18 cellular contexts compared by ENCODE assay signal in genomic region chr16:46895399-46896313, GRCh38. TPM values are rescaled to one million over a fixed set of nuclear protein-coding genes. Genes with fewer than 3 reads are reported as not detected.
DNase-seq lines count a peak whose midpoint lies in the region; ATAC-seq and TF ChIP-seq lines count a peak whose summit lies in the region.
"Had no signal": no experiment of that assay in that cellular context is flagged by ENCODE, and none has a peak within 500 bp of the region (broad histone marks: within the 10 kb centered on the region; RNA-seq: fewer than 3 reads in every experiment).

No MANE protein-coding gene starts in this region.

- H3K4me3 Mint-ChIP-seq in glutamatergic neuron (ENCODE audit: unreplicated experiment) (no peak overlapping the region), progenitor cell of endocrine pancreas (ENCODE audit: low read depth) (no peak overlapping the region)
- H3K4me3 Mint-ChIP-seq: naive thymus-derived CD8-positive, alpha-beta T cell; T-helper 1 cell treated with Interleukin-12 subunit alpha and Interleukin-12 subunit beta and Interleukin-4 antibody, amounts not matched to agents 30 μg/mL and 1 μg/mL, for 36 hours had no signal

- ATAC-seq in GM18517 (IDR thresholded peaks at IDR 0.05; ENCODE audit: unreplicated experiment), result no peak
- no peak for ATAC-seq in HG03378 (IDR thresholded peaks at IDR 0.05; ENCODE audit: unreplicated experiment)
- ATAC-seq in GM19035 (IDR thresholded peaks at IDR 0.05; ENCODE audit: unreplicated experiment), result no peak
- ATAC-seq: activated CD4-positive, CD25-positive, alpha-beta regulatory T cell treated with anti-CD3 and anti-CD28 coated beads, Interleukin-2, amount 50 U/mL, for 24 hours; foreskin keratinocyte; naive thymus-derived CD8-positive, alpha-beta T cell; Right ventricle myocardium inferior had no signal

- no peak overlapping the region for H3K27ac ChIP-seq in prostate gland
- H3K27ac ChIP-seq: foreskin keratinocyte had no signal

- peaks cover 13% of the 10 kb centered on the region for H3K4me1 ChIP-seq in prostate gland (replicated peaks)
- H3K4me1 ChIP-seq: foreskin keratinocyte, HAP-1 had no signal

- no peaks in the 10 kb centered on the region for H3K27me3 ChIP-seq in prostate gland (replicated peaks; ENCODE audit: insufficient read depth)
- H3K27me3 ChIP-seq: foreskin keratinocyte had no signal

- H3K4me3 ChIP-seq in prostate gland, result no peak overlapping the region
- H3K4me3 ChIP-seq: HAP-1 had no signal

- peak; percentile 95 for DNase-seq in DMS53 (lab: John Stamatoyannopoulos, UW)
- peak; percentile 7 for DNase-seq in NCI-H2196 (lab: John Stamatoyannopoulos, UW; ENCODE audit: unreplicated experiment)
- DNase-seq in glutamatergic neuron, result no peak
- DNase-seq in progenitor cell of endocrine pancreas (ENCODE audit: low spot score, unreplicated experiment), result no peak
- no peak for DNase-seq in prostate gland (ENCODE audit: low spot score)
- DNase-seq: activated effector memory CD4-positive, alpha-beta T cell treated with Interleukin-2 at 50 U/mL for 16 hours; amygdala; foreskin keratinocyte; mammary epithelial cell; naive thymus-derived CD8-positive, alpha-beta T cell; NCI-H2171 treated with DMSO at 0.1 percent for 48 hours had no signal

- H3K27me3 Mint-ChIP-seq in glutamatergic neuron (ENCODE audit: unreplicated experiment), result no peaks in the 10 kb centered on the region
- H3K27me3 Mint-ChIP-seq in progenitor cell of endocrine pancreas, result no peaks in the 10 kb centered on the region

- TF ChIP-seq POLR2A in prostate gland (IDR thresholded peaks at IDR 0.05), result no peak

- 71% methylated on average over 9 of the region's 9 CpGs for WGBS in prostate gland

- TF ChIP-seq CTCF in glutamatergic neuron (IDR thresholded peaks at IDR 0.05; ENCODE audit: partially characterized antibody, unreplicated experiment), result no peak
- TF ChIP-seq CTCF in progenitor cell of endocrine pancreas (IDR thresholded peaks at IDR 0.05; ENCODE audit: unreplicated experiment), result no peak
- no peak for TF ChIP-seq CTCF in prostate gland (IDR thresholded peaks at IDR 0.05)

- H3K4me1 Mint-ChIP-seq in glutamatergic neuron (ENCODE audit: low read depth, unreplicated experiment) (peaks cover 12% of the 10 kb centered on the region), progenitor cell of endocrine pancreas (ENCODE audit: low read depth) (peaks cover 22% of the 10 kb centered on the region)

- intact Hi-C loops in prostate gland (cut with DNase I), result no loop called here

- H3K27ac Mint-ChIP-seq in glutamatergic neuron (ENCODE audit: unreplicated experiment) (peak overlapping the region; percentile 28), progenitor cell of endocrine pancreas (peak overlapping the region; percentile 93)
- H3K27ac Mint-ChIP-seq: naive thymus-derived CD8-positive, alpha-beta T cell; T-helper 1 cell treated with Interleukin-12 subunit alpha and Interleukin-12 subunit beta and Interleukin-4 antibody, amounts not matched to agents 30 μg/mL and 1 μg/mL, for 36 hours had no signal

- H3K9me3 ChIP-seq in prostate gland, result no peaks in the 10 kb centered on the region
- H3K9me3 ChIP-seq: HAP-1 had no signal

- H3K9me3 Mint-ChIP-seq in glutamatergic neuron (ENCODE audit: unreplicated experiment) (no peaks in the 10 kb centered on the region), progenitor cell of endocrine pancreas (ENCODE audit: low read depth) (no peaks in the 10 kb centered on the region)
- H3K9me3 Mint-ChIP-seq: naive thymus-derived CD8-positive, alpha-beta T cell; T-helper 1 cell treated with Interleukin-12 subunit alpha and Interleukin-12 subunit beta and Interleukin-4 antibody, amounts not matched to agents 30 μg/mL and 1 μg/mL, for 36 hours had no signal

- no peaks in the 10 kb centered on the region for H3K36me3 ChIP-seq in prostate gland

- H3K36me3 Mint-ChIP-seq in glutamatergic neuron (ENCODE audit: unreplicated experiment), result no peaks in the 10 kb centered on the region
- peaks cover 21% of the 10 kb centered on the region for H3K36me3 Mint-ChIP-seq in progenitor cell of endocrine pancreas (ENCODE audit: insufficient read depth)
- H3K36me3 Mint-ChIP-seq: naive thymus-derived CD8-positive, alpha-beta T cell had no signal

RNA-seq across cellular contexts. Expression of gene GPT2, which starts 11.5 kb away (rescaled TPM):
- total RNA-seq in glutamatergic neuron (ENCODE audit: unreplicated experiment) (70.7 TPM), progenitor cell of endocrine pancreas (93.1 and 99.5 TPM in 2 replicates), prostate gland (10 to 100 TPM; 49.8 to 64.6 TPM)

Comparison
In these comparisons a context has a peak if more than half of its experiments do, and no peak if none do; other contexts are left out.
1. DNase-seq: peak in DMS53 (single experiment) and NCI-H2196 (single experiment); none in glutamatergic neuron (single experiment), progenitor cell of endocrine pancreas (single experiment) and prostate gland (single experiment).